ENCODE assay signal across 16 cellular contexts in genomic region chr5:134892282-134892681, GRCh38. TPM values are rescaled to one million over a fixed set of nuclear protein-coding genes. Genes with fewer than 3 reads are reported as not detected.
DNase-seq lines count a peak whose midpoint lies in the region; ATAC-seq, FAIRE-seq and TF ChIP-seq lines count a peak whose summit lies in the region.
"Had no signal": no experiment of that assay in that cellular context is flagged by ENCODE, and none has a peak within 500 bp of the region (broad histone marks: within the 10 kb centered on the region; RNA-seq: fewer than 3 reads in every experiment).

No MANE protein-coding gene starts in this region.

- no peaks in the 10 kb centered on the region for H3K9me3 Mint-ChIP-seq in activated T-cell treated with anti-CD3 and anti-CD28 coated beads, Interleukin-2, amount 50 U/mL, for 24 hours
- no peaks in the 10 kb centered on the region for H3K9me3 Mint-ChIP-seq in activated T-helper 17 cell treated with anti-CD3 and anti-CD28 coated beads, Interleukin-2, amount 50 U/mL, for 72 hours
- H3K9me3 Mint-ChIP-seq in stimulated activated memory B cell treated with anti-CD40 and anti-IgM and Interleukin-4, amounts not matched to agents 10 μg/mL and 1 μg/mL and 100 μg/mL, for 72 hours, result no peaks in the 10 kb centered on the region
- H3K9me3 Mint-ChIP-seq: CD4-positive, alpha-beta memory T cell; HFFc6 had no signal

- no peaks in the 10 kb centered on the region; the same call in 1 of the 2 replicates for H3F3A ChIP-seq in DOHH2 (ENCODE audit: control insufficient read depth, insufficient read depth)

- H3K27me3 Mint-ChIP-seq in activated T-cell treated with anti-CD3 and anti-CD28 coated beads, Interleukin-2, amount 50 U/mL, for 24 hours, result no peaks in the 10 kb centered on the region
- H3K27me3 Mint-ChIP-seq in activated T-helper 17 cell treated with anti-CD3 and anti-CD28 coated beads, Interleukin-2, amount 50 U/mL, for 72 hours, result no peaks in the 10 kb centered on the region
- H3K27me3 Mint-ChIP-seq in stimulated activated memory B cell treated with anti-CD40 and anti-IgM and Interleukin-4, amounts not matched to agents 10 μg/mL and 1 μg/mL and 100 μg/mL, for 72 hours, result no peaks in the 10 kb centered on the region
- H3K27me3 Mint-ChIP-seq: CD4-positive, alpha-beta memory T cell had no signal

- no peak for FAIRE-seq in HTR-8/SVneo (lab: Jason Lieb, UNC)
- FAIRE-seq: D721Med had no signal

- H3K27ac Mint-ChIP-seq in activated T-cell treated with anti-CD3 and anti-CD28 coated beads, Interleukin-2, amount 50 U/mL, for 24 hours, result peak overlapping the region; percentile 63
- peak overlapping the region; percentile 30 for H3K27ac Mint-ChIP-seq in activated T-helper 17 cell treated with anti-CD3 and anti-CD28 coated beads, Interleukin-2, amount 50 U/mL, for 72 hours
- peak overlapping the region; percentile 69 for H3K27ac Mint-ChIP-seq in stimulated activated memory B cell treated with anti-CD40 and anti-IgM and Interleukin-4, amounts not matched to agents 10 μg/mL and 1 μg/mL and 100 μg/mL, for 72 hours
- H3K27ac Mint-ChIP-seq: HFFc6 had no signal

- H3K4me1 ChIP-seq in DOHH2 (ENCODE audit: control insufficient read depth, low read length), result peaks cover 28% of the 10 kb centered on the region
- H3K4me1 ChIP-seq in Karpas-422 (ENCODE audit: low read length), result peaks cover 21% of the 10 kb centered on the region

- H4K20me1 ChIP-seq in DOHH2 (ENCODE audit: control insufficient read depth, insufficient read depth, low read depth, low read length) (no peaks in the 10 kb centered on the region), Karpas-422 (ENCODE audit: insufficient read depth, low read depth, low read length) (no peaks in the 10 kb centered on the region)

- H2AFZ ChIP-seq in Karpas-422 (ENCODE audit: low read length), result no peak overlapping the region

- H3K4me2 ChIP-seq in DOHH2 (ENCODE audit: low read length), result peak overlapping the region; percentile 2; the same call in 1 of the 2 replicates
- H3K4me2 ChIP-seq in Karpas-422 (ENCODE audit: low read depth, low read length, poor library complexity, severe bottlenecking), result no peak overlapping the region

- no peak overlapping the region for H3K4me3 Mint-ChIP-seq in activated T-cell treated with anti-CD3 and anti-CD28 coated beads, Interleukin-2, amount 50 U/mL, for 24 hours
- no peak overlapping the region for H3K4me3 Mint-ChIP-seq in activated T-helper 17 cell treated with anti-CD3 and anti-CD28 coated beads, Interleukin-2, amount 50 U/mL, for 72 hours
- H3K4me3 Mint-ChIP-seq in stimulated activated memory B cell treated with anti-CD40 and anti-IgM and Interleukin-4, amounts not matched to agents 10 μg/mL and 1 μg/mL and 100 μg/mL, for 72 hours, result no peak overlapping the region
- H3K4me3 Mint-ChIP-seq: CD4-positive, alpha-beta memory T cell; HFFc6 had no signal

- no peak for ATAC-seq in activated T-helper 17 cell treated with anti-CD3 and anti-CD28 coated beads, Interleukin-2, amount 50 U/mL, for 72 hours (replicated peaks)
- no peak for ATAC-seq in stimulated activated memory B cell treated with anti-CD40 and anti-IgM and Interleukin-4, amounts not matched to agents 10 μg/mL and 1 μg/mL and 100 μg/mL, for 72 hours

- H3K9ac ChIP-seq in Karpas-422 (ENCODE audit: low read length), result no peak overlapping the region

- H3K27ac ChIP-seq in DOHH2 (ENCODE audit: low read depth, low read length) (no peak overlapping the region), Karpas-422 (ENCODE audit: low read length) (no peak overlapping the region; the same call in 1 of the 2 replicates)

- H3K9me2 ChIP-seq in DOHH2 (replicated peaks; ENCODE audit: control insufficient read depth, low read length) (no peaks in the 10 kb centered on the region), Karpas-422 (replicated peaks; ENCODE audit: insufficient read depth, low read length) (no peaks in the 10 kb centered on the region)

- TF ChIP-seq CTCF in DOHH2 (IDR thresholded peaks at IDR 0.05; ENCODE audit: low read depth, low read length, poor library complexity, severe bottlenecking), result no peak

- H3K4me1 Mint-ChIP-seq in activated T-cell treated with anti-CD3 and anti-CD28 coated beads, Interleukin-2, amount 50 U/mL, for 24 hours (ENCODE audit: low read depth), result peaks cover 22% of the 10 kb centered on the region
- peaks cover 13% of the 10 kb centered on the region for H3K4me1 Mint-ChIP-seq in activated T-helper 17 cell treated with anti-CD3 and anti-CD28 coated beads, Interleukin-2, amount 50 U/mL, for 72 hours
- peaks cover 29% of the 10 kb centered on the region for H3K4me1 Mint-ChIP-seq in stimulated activated memory B cell treated with anti-CD40 and anti-IgM and Interleukin-4, amounts not matched to agents 10 μg/mL and 1 μg/mL and 100 μg/mL, for 72 hours

- no peak for DNase-seq in activated T-cell treated with anti-CD3 and anti-CD28 coated beads, Interleukin-2, amount 50 U/mL, for 24 hours
- DNase-seq in activated T-cell treated with anti-CD3 and anti-CD28 coated beads, Interleukin-2, amount 50 U/mL, for 1 hour, result no peak
- DNase-seq in HTR-8/SVneo (ENCODE audit: insufficient read length, low spot score), result no peak
- no peak for DNase-seq in Karpas-422
- DNase-seq: ACHN; C1 segment of cervical spinal cord; CD4-positive, alpha-beta memory T cell; DMS153; DMS79 treated with DMSO at 0.1 percent for 48 hours; GDM1; HCEC 1CT; HFFc6 had no signal

- H3K9me3 ChIP-seq in DOHH2 (ENCODE audit: control insufficient read depth, insufficient read depth, low read length), result no peaks in the 10 kb centered on the region
- H3K9me3 ChIP-seq in Karpas-422 (ENCODE audit: low read length), result no peaks in the 10 kb centered on the region

- H3K27me3 ChIP-seq in DOHH2 (ENCODE audit: control insufficient read depth, low read length), result no peaks in the 10 kb centered on the region
- H3K27me3 ChIP-seq in Karpas-422 (ENCODE audit: low read length), result no peaks in the 10 kb centered on the region

- H3K4me3 ChIP-seq in DOHH2 (ENCODE audit: low read length), result no peak overlapping the region
- no peak overlapping the region for H3K4me3 ChIP-seq in Karpas-422 (ENCODE audit: low read length)

- H3K36me3 Mint-ChIP-seq in activated T-cell treated with anti-CD3 and anti-CD28 coated beads, Interleukin-2, amount 50 U/mL, for 24 hours (ENCODE audit: low read depth), result peaks cover 74% of the 10 kb centered on the region
- H3K36me3 Mint-ChIP-seq in activated T-helper 17 cell treated with anti-CD3 and anti-CD28 coated beads, Interleukin-2, amount 50 U/mL, for 72 hours (ENCODE audit: low read depth), result peaks cover 87% of the 10 kb centered on the region
- H3K36me3 Mint-ChIP-seq in stimulated activated memory B cell treated with anti-CD40 and anti-IgM and Interleukin-4, amounts not matched to agents 10 μg/mL and 1 μg/mL and 100 μg/mL, for 72 hours, result peaks cover 52% of the 10 kb centered on the region

- peaks cover 23% of the 10 kb centered on the region for H3K79me2 ChIP-seq in DOHH2 (ENCODE audit: control insufficient read depth, low read length)
- H3K79me2 ChIP-seq in Karpas-422 (ENCODE audit: low read length), result peaks cover 70% of the 10 kb centered on the region

- H3K36me3 ChIP-seq in DOHH2 (ENCODE audit: control insufficient read depth, low read length), result peaks cover 50% of the 10 kb centered on the region
- peaks cover 41% of the 10 kb centered on the region; the same call in 1 of the 2 replicates for H3K36me3 ChIP-seq in Karpas-422 (ENCODE audit: insufficient read depth, low read length)

RNA-seq across cellular contexts. Expression of gene PCBD2, which starts 12.6 kb away (rescaled TPM):
- 10 to 100 TPM in 1 of 2 donors, 1 to 10 TPM in 1; 7.8 to 11.2 TPM for total RNA-seq in activated T-helper 17 cell treated with anti-CD3 and anti-CD28 coated beads, Interleukin-2, amount 50 U/mL, for 72 hours
- 10.4 and 14.4 TPM in 2 replicates for total RNA-seq in Karpas-422 (2014; rRNA removed; shearing (Covaris generic); ENCODE audit: low replicate concordance)

RNA-seq across cellular contexts. Expression of gene TXNDC15, which starts 18.1 kb away (rescaled TPM):
- 10 to 100 TPM; 32.5 to 38.8 TPM for total RNA-seq in activated T-helper 17 cell treated with anti-CD3 and anti-CD28 coated beads, Interleukin-2, amount 50 U/mL, for 72 hours
- 52.2 and 90.3 TPM in 2 replicates for total RNA-seq in Karpas-422 (2014; rRNA removed; shearing (Covaris generic); ENCODE audit: low replicate concordance)

RNA-seq across cellular contexts. Expression of gene C5orf24, which starts 46.5 kb away (rescaled TPM):
- total RNA-seq in activated T-helper 17 cell treated with anti-CD3 and anti-CD28 coated beads, Interleukin-2, amount 50 U/mL, for 72 hours, result 10 to 100 TPM; 32.4 to 38.0 TPM
- total RNA-seq in Karpas-422 (2014; rRNA removed; shearing (Covaris generic); ENCODE audit: low replicate concordance), result 23.4 and 43.3 TPM in 2 replicates
